Comparison of ENCODE assay signal across 14 cellular contexts in genomic region chr17:34307110-34307509, GRCh38. TPM values are rescaled to one million over a fixed set of nuclear protein-coding genes. Genes with fewer than 3 reads are reported as not detected.
DNase-seq lines count a peak whose midpoint lies in the region; ATAC-seq and TF ChIP-seq lines count a peak whose summit lies in the region.
"Had no signal": no experiment of that assay in that cellular context is flagged by ENCODE, and none has a peak within 500 bp of the region (broad histone marks: within the 10 kb centered on the region; RNA-seq: fewer than 3 reads in every experiment).

No MANE protein-coding gene starts in this region.

- ATAC-seq in GM21529 (IDR thresholded peaks at IDR 0.05; ENCODE audit: unreplicated experiment): no peak
- ATAC-seq: activated CD8-positive, alpha-beta T cell treated with anti-CD3 and anti-CD28 coated beads for 36 hours; K562 had no signal

- H2AFZ ChIP-seq in ACC112 (ENCODE audit: low read length, unreplicated experiment): no peak overlapping the region

- no peak for TF ChIP-seq CTCF in GM06990 (IDR thresholded peaks at IDR 0.05; ENCODE audit: insufficient read depth, low read length, poor library complexity, severe bottlenecking)

- DNase-seq in GM06990 (ENCODE audit: extremely low read depth, insufficient read length) (peak; percentile 10), dermis blood vessel endothelial cell (peak; percentile 16), iris pigment epithelial cell (ENCODE audit: low read depth) (peak; percentile 79), H7 (no peak), midbrain (lab: John Stamatoyannopoulos, UW) (no peak), COLO829 (ENCODE audit: low spot score) (no peak)
- DNase-seq: activated CD8-positive, alpha-beta T cell treated with anti-CD3 and anti-CD28 coated beads for 36 hours; DND-41; NCI-H1930; NCI-H774 had no signal

- peaks cover 49% of the 10 kb centered on the region for H3K4me1 ChIP-seq in ACC112 (ENCODE audit: control insufficient read depth, insufficient read depth, low read length, unreplicated experiment)

- H3K27me3 ChIP-seq in ACC112 (ENCODE audit: insufficient read depth, low read length) (no peaks in the 10 kb centered on the region), GM06990 (replicated peaks; ENCODE audit: control insufficient read depth, insufficient read depth, low read length) (no peaks in the 10 kb centered on the region; the same call in 1 of the 2 replicates), H7 (ENCODE audit: control insufficient read depth, insufficient read depth, low read length) (no peaks in the 10 kb centered on the region)
- H3K27me3 ChIP-seq: ovary had no signal

- peak overlapping the region; percentile 83 for H3K27ac ChIP-seq in ACC112 (ENCODE audit: low read depth, low read length)
- H3K27ac ChIP-seq: ovary had no signal

- no peaks in the 10 kb centered on the region for H3K36me3 ChIP-seq in ACC112 (ENCODE audit: insufficient read depth, low read length)
- H3K36me3 ChIP-seq in GM06990 (ENCODE audit: control insufficient read depth, insufficient read depth, low read length): no peaks in the 10 kb centered on the region
- no peaks in the 10 kb centered on the region for H3K36me3 ChIP-seq in H7 (replicated peaks; ENCODE audit: control insufficient read depth, insufficient read depth, low read length)
- H3K36me3 ChIP-seq: ovary had no signal

- no peaks in the 10 kb centered on the region for H3K79me2 ChIP-seq in ACC112 (ENCODE audit: control insufficient read depth, insufficient read depth, low read length, unreplicated experiment)

- H3K4me3 ChIP-seq in ACC112 (ENCODE audit: low read depth, low read length) (peak overlapping the region; percentile 45; the same call in 1 of the 2 replicates), GM06990 (replicated peaks; ENCODE audit: low read depth, low read length) (no peak overlapping the region), H7 (ENCODE audit: insufficient read depth, low read depth, low read length) (no peak overlapping the region)
- H3K4me3 ChIP-seq: K562, ovary had no signal

RNA-seq across cellular contexts. Expression of gene CCL8, which starts 12.1 kb away (rescaled TPM):
- total RNA-seq in dermis blood vessel endothelial cell: 0.05 and 0.17 TPM in 2 replicates
- not detected in 2 replicates for total RNA-seq in H7 (2014; rRNA removed; shearing (Covaris generic))
- total RNA-seq: activated CD8-positive, alpha-beta T cell treated with anti-CD3 and anti-CD28 coated beads for 36 hours; K562 had no signal

RNA-seq across cellular contexts. Expression of gene CCL11, which starts 21.6 kb away (rescaled TPM):
- not detected in 2 replicates for total RNA-seq in dermis blood vessel endothelial cell
- total RNA-seq in H7 (2014; rRNA removed; shearing (Covaris generic)): not detected in 2 replicates
- total RNA-seq: activated CD8-positive, alpha-beta T cell treated with anti-CD3 and anti-CD28 coated beads for 36 hours; K562; ovary had no signal

RNA-seq across cellular contexts. Expression of gene CCL7, which starts 37.1 kb away (rescaled TPM):
- 0.23 TPM in 1 of 2 replicates, not detected in the other for total RNA-seq in dermis blood vessel endothelial cell
- total RNA-seq in H7 (2014; rRNA removed; shearing (Covaris generic)): not detected in 2 replicates
- total RNA-seq: activated CD8-positive, alpha-beta T cell treated with anti-CD3 and anti-CD28 coated beads for 36 hours; K562 had no signal

RNA-seq across cellular contexts. Expression of gene CCL13, which starts 49.2 kb away (rescaled TPM):
- total RNA-seq in dermis blood vessel endothelial cell: not detected in 2 replicates
- total RNA-seq in H7 (2014; rRNA removed; shearing (Covaris generic)): not detected in 2 replicates
- total RNA-seq: activated CD8-positive, alpha-beta T cell treated with anti-CD3 and anti-CD28 coated beads for 36 hours; K562 had no signal

RNA-seq across cellular contexts. Expression of gene CCL2, which starts 52.0 kb away (rescaled TPM):
- 84.3 and 218 TPM in 2 replicates for total RNA-seq in dermis blood vessel endothelial cell
- 15.8 and 48.7 TPM in 2 replicates for total RNA-seq in H7 (2014; rRNA removed; shearing (Covaris generic))
- total RNA-seq: activated CD8-positive, alpha-beta T cell treated with anti-CD3 and anti-CD28 coated beads for 36 hours had no signal

Comparison
In these comparisons a context has a peak if more than half of its experiments do, and no peak if none do; other contexts are left out.
1. DNase-seq: peak in GM06990 (single experiment), dermis blood vessel endothelial cell (single experiment) and iris pigment epithelial cell (single experiment); none in H7 (single experiment), midbrain (single experiment) and COLO829 (single experiment).